In the genomic region with DNA sequence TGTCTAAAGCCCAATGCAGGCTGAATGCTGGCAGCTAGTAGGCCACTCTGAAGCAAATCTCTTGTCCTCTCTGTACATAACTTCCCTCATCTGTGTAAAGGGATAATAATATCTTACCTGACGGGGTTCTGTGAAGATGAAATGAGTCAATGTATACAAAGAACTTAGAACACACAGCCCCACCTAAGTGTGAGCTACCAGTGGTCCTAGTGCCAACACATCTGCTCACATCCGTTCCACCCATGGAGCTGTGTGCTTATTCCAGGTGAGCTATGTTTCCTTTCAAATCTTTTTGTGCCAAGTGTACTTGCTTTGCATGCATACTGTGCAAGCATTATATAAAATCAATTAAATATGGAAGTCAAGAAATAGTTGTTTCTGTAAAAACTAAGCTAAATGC, we compare ENCODE assay signal across 18 cellular contexts.
A peak's percentile ranks its signal among the peaks of the same experiment; 100 is the strongest.
DNase-seq lines count a peak whose midpoint lies in the region; ATAC-seq and TF ChIP-seq lines count a peak whose summit lies in the region.
"Had no signal": no experiment of that assay in that cellular context is flagged by ENCODE, and none has a peak within 500 bp of the region (broad histone marks: within the 10 kb centered on the region; RNA-seq: fewer than 3 reads in every experiment).

No MANE protein-coding gene starts in this region.

- H3K4me3 ChIP-seq in RWPE2 (ENCODE audit: severe bottlenecking) (no peak overlapping the region), esophagus squamous epithelium (no peak overlapping the region)
- H3K4me3 ChIP-seq: GM23248 had no signal

- no peaks in the 10 kb centered on the region for H3K9me3 Mint-ChIP-seq in nephron progenitor cell
- H3K9me3 Mint-ChIP-seq in activated naive CD8-positive, alpha-beta T cell treated with anti-CD3 and anti-CD28 coated beads for 36 hours: no peaks in the 10 kb centered on the region
- no peaks in the 10 kb centered on the region for H3K9me3 Mint-ChIP-seq in naive thymus-derived CD8-positive, alpha-beta T cell
- H3K9me3 Mint-ChIP-seq in activated CD8-positive, alpha-beta memory T cell treated with anti-CD3 and anti-CD28 coated beads, Interleukin-2, amount 10 ng/mL, durations not matched to agents 7 days and 5 days (ENCODE audit: low read depth): no peaks in the 10 kb centered on the region
- H3K9me3 Mint-ChIP-seq in activated CD8-positive, alpha-beta T cell treated with anti-CD3 and anti-CD28 coated beads, Interleukin-2, amount 10 ng/mL, durations not matched to agents 7 days and 5 days (ENCODE audit: insufficient read depth): no peaks in the 10 kb centered on the region

- peaks cover 20% of the 10 kb centered on the region for H3K4me1 ChIP-seq in RWPE2 (ENCODE audit: insufficient read depth, poor library complexity, severe bottlenecking)
- H3K4me1 ChIP-seq in esophagus squamous epithelium: peaks cover 0 to 35% (median 6%) of the 10 kb centered on the region in 3 donors

- H3K36me3 ChIP-seq in RWPE2 (ENCODE audit: low read depth): peaks cover 3% of the 10 kb centered on the region; the same call in 1 of the 2 replicates
- no peaks in the 10 kb centered on the region for H3K36me3 ChIP-seq in esophagus squamous epithelium

- 49 to 67% methylated on average over 2 of the region's 2 CpGs for WGBS in esophagus squamous epithelium, 2 donors

- DNase-seq in RWPE2 (ENCODE audit: low spot score): no peak
- peak; percentile 24 for DNase-seq in epithelial cell of prostate (ENCODE audit: low read depth, low spot score)
- DNase-seq in esophagus squamous epithelium (lab: John Stamatoyannopoulos, UW): no peak
- DNase-seq in nephron progenitor cell: no peak
- DNase-seq in activated naive CD8-positive, alpha-beta T cell treated with anti-CD3 and anti-CD28 coated beads for 36 hours: no peak
- DNase-seq in naive thymus-derived CD8-positive, alpha-beta T cell: no peak
- DNase-seq in activated CD8-positive, alpha-beta memory T cell treated with anti-CD3 and anti-CD28 coated beads, Interleukin-2, amount 10 ng/mL, durations not matched to agents 7 days and 5 days: no peak
- no peak for DNase-seq in activated CD8-positive, alpha-beta T cell treated with anti-CD3 and anti-CD28 coated beads, Interleukin-2, amount 10 ng/mL, durations not matched to agents 7 days and 5 days
- DNase-seq: C1 segment of cervical spinal cord; Calu3; CD4-positive, alpha-beta memory T cell; COR-L47; DMS53; DMS79 treated with DMSO at 0.1 percent for 48 hours; GF-D8; GM23248; H7; HCEC 1CT had no signal

- POLR2A ChIA-PET in naive thymus-derived CD8-positive, alpha-beta T cell (lab: Charles Lee): no interaction called here
- POLR2A ChIA-PET in activated CD8-positive, alpha-beta T cell treated with anti-CD3 and anti-CD28 coated beads, Interleukin-2, amount 10 ng/mL, durations not matched to agents 7 days and 5 days (lab: Charles Lee): no interaction called here

- H3K9me3 ChIP-seq in RWPE2 (ENCODE audit: severe bottlenecking) (no peaks in the 10 kb centered on the region), esophagus squamous epithelium (no peaks in the 10 kb centered on the region)

- H3K4me3 Mint-ChIP-seq in nephron progenitor cell: no peak overlapping the region
- no peak overlapping the region for H3K4me3 Mint-ChIP-seq in activated naive CD8-positive, alpha-beta T cell treated with anti-CD3 and anti-CD28 coated beads for 36 hours
- no peak overlapping the region for H3K4me3 Mint-ChIP-seq in naive thymus-derived CD8-positive, alpha-beta T cell
- H3K4me3 Mint-ChIP-seq in activated CD8-positive, alpha-beta memory T cell treated with anti-CD3 and anti-CD28 coated beads, Interleukin-2, amount 10 ng/mL, durations not matched to agents 7 days and 5 days: no peak overlapping the region
- no peak overlapping the region for H3K4me3 Mint-ChIP-seq in activated CD8-positive, alpha-beta T cell treated with anti-CD3 and anti-CD28 coated beads, Interleukin-2, amount 10 ng/mL, durations not matched to agents 7 days and 5 days
- H3K4me3 Mint-ChIP-seq: CD4-positive, alpha-beta memory T cell had no signal

- H3K27ac Mint-ChIP-seq in nephron progenitor cell: peak overlapping the region; percentile 38
- H3K27ac Mint-ChIP-seq in activated naive CD8-positive, alpha-beta T cell treated with anti-CD3 and anti-CD28 coated beads for 36 hours: no peak overlapping the region
- H3K27ac Mint-ChIP-seq in naive thymus-derived CD8-positive, alpha-beta T cell: no peak overlapping the region
- H3K27ac Mint-ChIP-seq in activated CD8-positive, alpha-beta memory T cell treated with anti-CD3 and anti-CD28 coated beads, Interleukin-2, amount 10 ng/mL, durations not matched to agents 7 days and 5 days: no peak overlapping the region
- H3K27ac Mint-ChIP-seq in activated CD8-positive, alpha-beta T cell treated with anti-CD3 and anti-CD28 coated beads, Interleukin-2, amount 10 ng/mL, durations not matched to agents 7 days and 5 days: no peak overlapping the region
- H3K27ac Mint-ChIP-seq: CD4-positive, alpha-beta memory T cell had no signal

- peaks cover 15% of the 10 kb centered on the region for H3K36me3 Mint-ChIP-seq in nephron progenitor cell (ENCODE audit: low read depth)
- peaks cover 3% of the 10 kb centered on the region for H3K36me3 Mint-ChIP-seq in activated naive CD8-positive, alpha-beta T cell treated with anti-CD3 and anti-CD28 coated beads for 36 hours
- no peaks in the 10 kb centered on the region for H3K36me3 Mint-ChIP-seq in naive thymus-derived CD8-positive, alpha-beta T cell
- H3K36me3 Mint-ChIP-seq in activated CD8-positive, alpha-beta memory T cell treated with anti-CD3 and anti-CD28 coated beads, Interleukin-2, amount 10 ng/mL, durations not matched to agents 7 days and 5 days: peaks cover 4% of the 10 kb centered on the region
- peaks cover 5% of the 10 kb centered on the region for H3K36me3 Mint-ChIP-seq in activated CD8-positive, alpha-beta T cell treated with anti-CD3 and anti-CD28 coated beads, Interleukin-2, amount 10 ng/mL, durations not matched to agents 7 days and 5 days (ENCODE audit: low read depth)

- H3K27ac ChIP-seq in RWPE2 (ENCODE audit: poor library complexity, severe bottlenecking) (peak overlapping the region; percentile 58), epithelial cell of prostate (peak overlapping the region; percentile 88), esophagus squamous epithelium (peak overlapping the region in 3 of 4 donors; percentile 18 to 61 (median 19))
- H3K27ac ChIP-seq: GM23248 had no signal

- TF ChIP-seq POLR2A in esophagus squamous epithelium (IDR thresholded peaks at IDR 0.05): no peak

- peaks cover 19% of the 10 kb centered on the region for H3K4me1 Mint-ChIP-seq in nephron progenitor cell
- peaks cover 14% of the 10 kb centered on the region for H3K4me1 Mint-ChIP-seq in activated naive CD8-positive, alpha-beta T cell treated with anti-CD3 and anti-CD28 coated beads for 36 hours
- peaks cover 10 to 16% (median 13%) of the 10 kb centered on the region in 4 donors for H3K4me1 Mint-ChIP-seq in naive thymus-derived CD8-positive, alpha-beta T cell
- peaks cover 7% of the 10 kb centered on the region for H3K4me1 Mint-ChIP-seq in activated CD8-positive, alpha-beta memory T cell treated with anti-CD3 and anti-CD28 coated beads, Interleukin-2, amount 10 ng/mL, durations not matched to agents 7 days and 5 days
- H3K4me1 Mint-ChIP-seq in activated CD8-positive, alpha-beta T cell treated with anti-CD3 and anti-CD28 coated beads, Interleukin-2, amount 10 ng/mL, durations not matched to agents 7 days and 5 days (ENCODE audit: low read depth): peaks cover 16% of the 10 kb centered on the region

- no peaks in the 10 kb centered on the region for H3K27me3 ChIP-seq in RWPE2 (ENCODE audit: insufficient read depth, poor library complexity, severe bottlenecking)
- no peaks in the 10 kb centered on the region for H3K27me3 ChIP-seq in esophagus squamous epithelium

- intact Hi-C loops in esophagus squamous epithelium (cut with DNase I): no loop called here

- CTCF ChIA-PET in activated CD8-positive, alpha-beta memory T cell treated with anti-CD3 and anti-CD28 coated beads, Interleukin-2, amount 10 ng/mL, durations not matched to agents 7 days and 5 days (lab: Charles Lee): interaction anchor here (0.8 to 1.0 kb wide), 2 partner anchors 12 to 24 kb away, joined by 3 to 4 read pairs; no protein-coding TSS in a partner anchor
- CTCF ChIA-PET in activated CD8-positive, alpha-beta T cell treated with anti-CD3 and anti-CD28 coated beads, Interleukin-2, amount 10 ng/mL, durations not matched to agents 7 days and 5 days (lab: Charles Lee): no interaction called here

- ATAC-seq in RWPE2 (ENCODE audit: low read depth): peak; percentile 81
- ATAC-seq in naive thymus-derived CD8-positive, alpha-beta T cell: no peak
- no peak for ATAC-seq in activated CD8-positive, alpha-beta memory T cell treated with anti-CD3 and anti-CD28 coated beads, Interleukin-2, amount 10 ng/mL, durations not matched to agents 7 days and 5 days
- ATAC-seq in activated CD8-positive, alpha-beta T cell treated with anti-CD3 and anti-CD28 coated beads, Interleukin-2, amount 10 ng/mL, durations not matched to agents 7 days and 5 days: no peak

- TF ChIP-seq CTCF in RWPE2 (IDR thresholded peaks at IDR 0.05; ENCODE audit: poor library complexity, severe bottlenecking): no peak
- no peak for TF ChIP-seq CTCF in esophagus squamous epithelium (IDR thresholded peaks at IDR 0.05)
- no peak for TF ChIP-seq CTCF in nephron progenitor cell (IDR thresholded peaks at IDR 0.05)

- peaks cover 3% of the 10 kb centered on the region for H3K27me3 Mint-ChIP-seq in nephron progenitor cell (ENCODE audit: low read depth, poor library complexity)
- no peaks in the 10 kb centered on the region for H3K27me3 Mint-ChIP-seq in activated naive CD8-positive, alpha-beta T cell treated with anti-CD3 and anti-CD28 coated beads for 36 hours
- no peaks in the 10 kb centered on the region for H3K27me3 Mint-ChIP-seq in naive thymus-derived CD8-positive, alpha-beta T cell
- no peaks in the 10 kb centered on the region for H3K27me3 Mint-ChIP-seq in activated CD8-positive, alpha-beta memory T cell treated with anti-CD3 and anti-CD28 coated beads, Interleukin-2, amount 10 ng/mL, durations not matched to agents 7 days and 5 days
- no peaks in the 10 kb centered on the region for H3K27me3 Mint-ChIP-seq in activated CD8-positive, alpha-beta T cell treated with anti-CD3 and anti-CD28 coated beads, Interleukin-2, amount 10 ng/mL, durations not matched to agents 7 days and 5 days (ENCODE audit: low read depth)
- H3K27me3 Mint-ChIP-seq: CD4-positive, alpha-beta memory T cell had no signal

Comparison
In these comparisons a context has a peak if more than half of its experiments do, and no peak if none do; other contexts are left out.
1. H3K27ac ChIP-seq: peak in every context shown above with its lines; median percentile 88 in epithelial cell of prostate; 58 in RWPE2; 19 in esophagus squamous epithelium.